ENCODE assay signal across 24 cellular contexts in the genomic region with DNA sequence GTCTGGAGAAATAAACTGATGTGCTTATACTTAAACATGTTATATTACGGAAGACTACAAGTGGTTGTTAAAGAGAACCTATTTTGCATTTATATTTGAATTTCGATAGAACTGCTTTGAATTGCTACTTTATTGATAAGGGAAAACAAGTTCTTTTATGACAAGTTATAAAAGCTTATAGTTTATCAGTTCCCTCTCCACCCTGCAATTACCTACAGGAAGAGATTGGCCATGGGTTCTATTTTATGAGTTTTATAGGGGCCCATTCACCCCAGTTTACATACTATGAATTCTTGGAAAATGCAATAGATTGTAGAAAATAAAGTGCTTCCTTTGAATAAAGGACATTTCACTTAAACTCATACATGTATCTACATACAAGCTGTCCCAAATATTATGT.
"Had no signal": no experiment of that assay in that cellular context is flagged by ENCODE, and none has a peak within 500 bp of the region (broad histone marks: within the 10 kb centered on the region; RNA-seq: fewer than 3 reads in every experiment).

No MANE protein-coding gene starts in this region.

- H3K36me3 ChIP-seq: esophagus squamous epithelium, gastrocnemius medialis, left lung, lower lobe of right lung had no signal

- H3K9me3 ChIP-seq: esophagus squamous epithelium, gastrocnemius medialis, heart right ventricle, left lung, lower lobe of right lung had no signal

- DNase-seq: cortex of kidney; effector CD8-positive, alpha-beta T cell; effector memory CD8-positive, alpha-beta T cell; endodermal cell; erythroblast; esophagus squamous epithelium; foreskin fibroblast; foreskin melanocyte; gastrocnemius medialis; glutamatergic neuron; head of caudate nucleus; heart right ventricle; hypothalamus; immature natural killer cell; islet precursor cell; kidney; kidney glomerular epithelial cell; left lung; left ventricle myocardium superior; lower lobe of right lung; mesenchymal stem cell had no signal

- H3K4me3 ChIP-seq: esophagus squamous epithelium, gastrocnemius medialis, heart right ventricle, left lung, lower lobe of right lung had no signal

- H3K27ac ChIP-seq: epithelial cell of prostate, esophagus squamous epithelium, gastrocnemius medialis, heart right ventricle, left lung, lower lobe of right lung had no signal

- H3K27me3 ChIP-seq: esophagus squamous epithelium, gastrocnemius medialis, heart right ventricle, left lung had no signal

- ATAC-seq: effector memory CD8-positive, alpha-beta T cell; esophagus mucosa; gastrocnemius medialis; heart right ventricle; left lung; left ventricle myocardium superior; lower lobe of right lung had no signal

- H3K4me1 ChIP-seq: esophagus squamous epithelium, gastrocnemius medialis, heart right ventricle, left lung, lower lobe of right lung had no signal

- FAIRE-seq: endometrium had no signal
